Comparison of ENCODE assay signal across 25 cellular contexts in genomic region chr11:133922078-133922870, GRCh38. TPM values are rescaled to one million over a fixed set of nuclear protein-coding genes. Genes with fewer than 3 reads are reported as not detected.
DNase-seq lines count a peak whose midpoint lies in the region; ATAC-seq and TF ChIP-seq lines count a peak whose summit lies in the region.
"Had no signal": no experiment of that assay in that cellular context is flagged by ENCODE, and none has a peak within 500 bp of the region (broad histone marks: within the 10 kb centered on the region; RNA-seq: fewer than 3 reads in every experiment).

No MANE protein-coding gene starts in this region.

- peaks cover 2% of the 10 kb centered on the region for H3K4me1 ChIP-seq in mucosa of descending colon (ENCODE audit: low read depth)
- peaks cover 6% of the 10 kb centered on the region for H3K4me1 ChIP-seq in effector memory CD4-positive, alpha-beta T cell (ENCODE audit: control insufficient read depth, insufficient read depth, low read length, poor library complexity, severe bottlenecking)
- H3K4me1 ChIP-seq: SJSA1 had no signal

- no peaks in the 10 kb centered on the region for H3K27me3 ChIP-seq in effector memory CD4-positive, alpha-beta T cell (replicated peaks; ENCODE audit: control insufficient read depth, insufficient read depth, low read length, poor library complexity, severe bottlenecking)
- H3K27me3 ChIP-seq: BLaER1 treated with 17β-estradiol and CSF1 and Interleukin-3, amounts not matched to agents 10 nM and 100 nM; SJSA1 had no signal

- intact Hi-C loops in mucosa of descending colon (cut with DNase I, micrococcal nuclease): no loop called here

- H3K4me3 Mint-ChIP-seq in activated naive CD4-positive, alpha-beta T cell treated with anti-CD3 and anti-CD28 coated beads, Interleukin-2, amount 10 ng/mL, durations not matched to agents 7 days and 5 days: no peak overlapping the region
- no peak overlapping the region for H3K4me3 Mint-ChIP-seq in stimulated activated effector memory CD8-positive, alpha-beta T cell treated with anti-CD3 and anti-CD28 coated beads, Interleukin-12 subunit alpha, Interleukin-12 subunit beta, amount 100 ng/mL, for 72 hours

- H3K9me3 Mint-ChIP-seq in activated naive CD4-positive, alpha-beta T cell treated with anti-CD3 and anti-CD28 coated beads, Interleukin-2, amount 10 ng/mL, durations not matched to agents 7 days and 5 days: no peaks in the 10 kb centered on the region
- no peaks in the 10 kb centered on the region for H3K9me3 Mint-ChIP-seq in stimulated activated effector memory CD8-positive, alpha-beta T cell treated with anti-CD3 and anti-CD28 coated beads, Interleukin-12 subunit alpha, Interleukin-12 subunit beta, amount 100 ng/mL, for 72 hours
- H3K9me3 Mint-ChIP-seq: CD4-positive, alpha-beta T cell had no signal

- H3K36me3 ChIP-seq in mucosa of descending colon (ENCODE audit: low read depth): no peaks in the 10 kb centered on the region
- peaks cover 16% of the 10 kb centered on the region for H3K36me3 ChIP-seq in effector memory CD4-positive, alpha-beta T cell (ENCODE audit: control insufficient read depth, insufficient read depth, low read length)
- H3K36me3 ChIP-seq: BLaER1 treated with 17β-estradiol and CSF1 and Interleukin-3, amounts not matched to agents 10 nM and 100 nM; SJSA1 had no signal

- H3K4me1 Mint-ChIP-seq in activated naive CD4-positive, alpha-beta T cell treated with anti-CD3 and anti-CD28 coated beads, Interleukin-2, amount 10 ng/mL, durations not matched to agents 7 days and 5 days: peaks cover 28% of the 10 kb centered on the region
- H3K4me1 Mint-ChIP-seq in stimulated activated effector memory CD8-positive, alpha-beta T cell treated with anti-CD3 and anti-CD28 coated beads, Interleukin-12 subunit alpha, Interleukin-12 subunit beta, amount 100 ng/mL, for 72 hours: peaks cover 7% of the 10 kb centered on the region

- peak overlapping the region; percentile 62 for H3K27ac ChIP-seq in caudate nucleus (ENCODE audit: low read depth, low read length)
- no peak overlapping the region for H3K27ac ChIP-seq in effector memory CD4-positive, alpha-beta T cell (ENCODE audit: insufficient read depth, low read length, poor library complexity, severe bottlenecking)
- H3K27ac ChIP-seq: BLaER1 treated with 17β-estradiol and CSF1 and Interleukin-3, amounts not matched to agents 10 nM and 100 nM; SJSA1 had no signal

- no peak for DNase-seq in activated naive CD4-positive, alpha-beta T cell treated with anti-CD3 and anti-CD28 coated beads, Interleukin-2, amount 10 ng/mL, durations not matched to agents 7 days and 5 days
- DNase-seq in activated naive CD4-positive, alpha-beta T cell treated with Interleukin-2 at 50 U/mL for 16 hours: no peak
- DNase-seq in NCI-H1694 (lab: John Stamatoyannopoulos, UW) (peak; percentile 15), caudate nucleus (lab: John Stamatoyannopoulos, UW) (peak in 1 of 61 donors; percentile 90), mucosa of descending colon (no peak), NCI-H1048 (lab: John Stamatoyannopoulos, UW) (no peak)
- DNase-seq in stimulated activated effector memory CD8-positive, alpha-beta T cell treated with anti-CD3 and anti-CD28 coated beads, Interleukin-12 subunit alpha, Interleukin-12 subunit beta, amount 100 ng/mL, for 72 hours (ENCODE audit: low spot score in 2 of 2): no peak
- DNase-seq in effector memory CD4-positive, alpha-beta T cell: no peak
- DNase-seq: CD4-positive, alpha-beta T cell; DMS53; GDM1; GOT3; HCEC 1CT; IMR-90; KG1; NCI-H2081; NCI-H2171; NCI-H226; NCI-H510A treated with DMSO at 0.1 percent for 48 hours; NCI-H774; PC-3; Right ventricle myocardium superior had no signal

- no peaks in the 10 kb centered on the region for H3K27me3 Mint-ChIP-seq in activated naive CD4-positive, alpha-beta T cell treated with anti-CD3 and anti-CD28 coated beads, Interleukin-2, amount 10 ng/mL, durations not matched to agents 7 days and 5 days
- H3K27me3 Mint-ChIP-seq: CD4-positive, alpha-beta T cell had no signal

- no peaks in the 10 kb centered on the region for H3K9me3 ChIP-seq in mucosa of descending colon
- H3K9me3 ChIP-seq in effector memory CD4-positive, alpha-beta T cell (ENCODE audit: control insufficient read depth, low read length): no peaks in the 10 kb centered on the region
- H3K9me3 ChIP-seq: BLaER1 treated with 17β-estradiol and CSF1 and Interleukin-3, amounts not matched to agents 10 nM and 100 nM; SJSA1 had no signal

- peak overlapping the region; percentile 0 for H3K27ac Mint-ChIP-seq in activated naive CD4-positive, alpha-beta T cell treated with anti-CD3 and anti-CD28 coated beads, Interleukin-2, amount 10 ng/mL, durations not matched to agents 7 days and 5 days
- H3K27ac Mint-ChIP-seq in stimulated activated effector memory CD8-positive, alpha-beta T cell treated with anti-CD3 and anti-CD28 coated beads, Interleukin-12 subunit alpha, Interleukin-12 subunit beta, amount 100 ng/mL, for 72 hours: peak overlapping the region; percentile 11
- H3K27ac Mint-ChIP-seq: CD4-positive, alpha-beta T cell had no signal

- no peak for ATAC-seq in stimulated activated effector memory CD8-positive, alpha-beta T cell treated with anti-CD3 and anti-CD28 coated beads, Interleukin-12 subunit alpha, Interleukin-12 subunit beta, amount 100 ng/mL, for 72 hours
- no peak for ATAC-seq in mucosa of descending colon
- ATAC-seq: GM12878, PC-3 had no signal

- H3K36me3 Mint-ChIP-seq in activated naive CD4-positive, alpha-beta T cell treated with anti-CD3 and anti-CD28 coated beads, Interleukin-2, amount 10 ng/mL, durations not matched to agents 7 days and 5 days: peaks cover 47% of the 10 kb centered on the region
- H3K36me3 Mint-ChIP-seq in stimulated activated effector memory CD8-positive, alpha-beta T cell treated with anti-CD3 and anti-CD28 coated beads, Interleukin-12 subunit alpha, Interleukin-12 subunit beta, amount 100 ng/mL, for 72 hours: peaks cover 72% of the 10 kb centered on the region

- CTCF ChIA-PET in activated naive CD4-positive, alpha-beta T cell treated with anti-CD3 and anti-CD28 coated beads, Interleukin-2, amount 10 ng/mL, durations not matched to agents 7 days and 5 days (lab: Charles Lee): interaction anchor here (1.9 kb wide), 1 partner anchor 176 kb away, joined by 5 read pairs; no protein-coding TSS in a partner anchor

- no peak overlapping the region for H3K4me3 ChIP-seq in mucosa of descending colon
- H3K4me3 ChIP-seq in effector memory CD4-positive, alpha-beta T cell (ENCODE audit: insufficient read depth, low read depth, low read length, poor library complexity, severe bottlenecking): no peak overlapping the region
- H3K4me3 ChIP-seq: BLaER1 treated with 17β-estradiol and CSF1 and Interleukin-3, amounts not matched to agents 10 nM and 100 nM; GM12878; SJSA1 had no signal

- no peak for TF ChIP-seq CTCF in mucosa of descending colon (IDR thresholded peaks at IDR 0.05)

RNA-seq across cellular contexts. Expression of gene IGSF9B, which starts 34.5 kb away (rescaled TPM):
- total RNA-seq in mucosa of descending colon: 10 to 100 TPM in 1 of 3 donors, 1 to 10 TPM in 2; 5.2 to 42.6 (median 5.8) TPM
- total RNA-seq: SJSA1 had no signal
